In genomic region chr12:10673660-10674384, GRCh38 we compare ENCODE assay signal across 8 cellular contexts. TPM values are rescaled to one million over a fixed set of nuclear protein-coding genes. Genes with fewer than 3 reads are reported as not detected.
DNase-seq lines count a peak whose midpoint lies in the region; ATAC-seq, FAIRE-seq and TF ChIP-seq lines count a peak whose summit lies in the region.

TSS of gene STYK1 (minus strand) at chr12:10674052. CDS start at chr12:10634618, 39,434 bp downstream.

- no peak within 1 kb of the TSS for H3K9ac ChIP-seq in DND-41 (ENCODE audit: low read depth, low read length)
- no peak within 1 kb of the TSS for H3K9ac ChIP-seq in HepG2 (ENCODE audit: insufficient read depth, low read depth, low read length)

- H3K9me3 ChIP-seq in DND-41 (ENCODE audit: insufficient read depth, low read length, severe bottlenecking), result no peaks in the 10 kb centered on the region
- H3K9me3 ChIP-seq in HepG2 (ENCODE audit: low read length), result no peaks in the 10 kb centered on the region

- H3K4me2 ChIP-seq in DND-41 (ENCODE audit: insufficient read depth, low read length) (peak within 1 kb of the TSS; percentile 53), HepG2 (ENCODE audit: low read depth, low read length) (peak within 1 kb of the TSS; percentile 79)

- intact Hi-C loops in HepG2 (cut with micrococcal nuclease; ENCODE audit: unreplicated experiment), result loop anchor here (1.0 to 2.0 kb wide), 2 partner anchors 343 to 439 kb away; no protein-coding TSS in a partner anchor

- no peak for TF ChIP-seq POLR2A in HepG2 (IDR thresholded peaks at IDR 0.05; ENCODE audit: insufficient read depth in 1 of 2, low read depth in 2 of 2, low read length in 2 of 2)

- no peaks in the 10 kb centered on the region for H3K36me3 ChIP-seq in DND-41 (ENCODE audit: insufficient read depth, low read length)
- no peaks in the 10 kb centered on the region for H3K36me3 ChIP-seq in HepG2 (replicated peaks in 1 of 2; ENCODE audit: control insufficient read depth in 1 of 2, insufficient read depth in 2 of 2, low read length in 2 of 2)

- TF ChIP-seq CTCF in DND-41 (IDR thresholded peaks at IDR 0.05; ENCODE audit: borderline replicate concordance, extremely low read depth, low read length, poor library complexity, severe bottlenecking) (peak; percentile 83), HFF-Myc (IDR thresholded peaks at IDR 0.05; ENCODE audit: low read depth, low read length, missing control alignments) (peak; percentile 95), chondrocyte (IDR thresholded peaks at IDR 0.05) (peak; percentile 100), HepG2 (CRISPR knock-in tag; IDR thresholded peaks at IDR 0.05) (peak; percentile 90)

- no peak within 1 kb of the TSS for H3K27ac Mint-ChIP-seq in chondrocyte (ENCODE audit: unreplicated experiment)

- H3K4me1 ChIP-seq in DND-41 (ENCODE audit: insufficient read depth, low read length), result peaks cover 17% of the 10 kb centered on the region
- peaks cover 7% of the 10 kb centered on the region for H3K4me1 ChIP-seq in HepG2 (ENCODE audit: insufficient read depth, low read length)

- H3K27me3 Mint-ChIP-seq in chondrocyte (ENCODE audit: low read depth), result peaks cover 16% of the 10 kb centered on the region

- H3K4me1 Mint-ChIP-seq in chondrocyte (ENCODE audit: low read depth), result peaks cover 6% of the 10 kb centered on the region

- POLR2A ChIA-PET in HepG2 (lab: Yijun Ruan, JAX), result no interaction called here

- H4K20me1 ChIP-seq in DND-41 (ENCODE audit: insufficient read depth, low read length), result 0 out of 2 replicates have a peak, but pooled peaks cover 3% of the 10 kb centered on the region
- H4K20me1 ChIP-seq in HepG2 (ENCODE audit: insufficient read depth, low read length), result no peaks in the 10 kb centered on the region

- no peak for FAIRE-seq in HepG2 (lab: Jason Lieb, UNC)

- H3K27ac ChIP-seq in DND-41 (ENCODE audit: low read length), result no peak within 1 kb of the TSS
- no peak within 1 kb of the TSS for H3K27ac ChIP-seq in HepG2 (ENCODE audit: extremely low read length, insufficient read depth, low read length)

- in situ Hi-C loops in HepG2 (cut with HindIII; ENCODE audit: extremely low pct_ligation_motif_present, low pct_unique_long_range_greater_than_20kb), result loop anchor here (5.0 kb wide), 1 partner anchor 437 kb away; no protein-coding TSS in a partner anchor

- peak; percentile 54; the same call in 1 of the 2 replicates for TF ChIP-seq RAD21 in HepG2 (CRISPR knock-in tag; IDR thresholded peaks at IDR 0.05)

- H3K4me3 ChIP-seq in DND-41 (ENCODE audit: low read depth in 1 of 2, low read length in 2 of 2) (no peak within 1 kb of the TSS), HFF-Myc (replicated peaks; ENCODE audit: low read depth, low read length) (peak within 1 kb of the TSS; percentile 43), HepG2 (replicated peaks in 1 of 3; ENCODE audit: insufficient read depth in 1 of 3, low read depth in 2 of 3, low read length in 3 of 3) (peak within 1 kb of the TSS; percentile 20 to 65 (median 27); a peak in 5 of 6 replicates)

- H3K27me3 ChIP-seq in DND-41 (ENCODE audit: insufficient read depth, low read length, poor library complexity) (peaks cover 4% of the 10 kb centered on the region), HepG2 (ENCODE audit: control insufficient read depth in 1 of 2, insufficient read depth in 2 of 2, low read length in 2 of 2) (peaks cover 0 to 12% of the 10 kb centered on the region in 2 experiments; a peak in 2 of 5 replicates)

- peak; percentile 84 for ATAC-seq in DND-41 (ENCODE audit: insufficient read depth, low read depth)
- peak; percentile 83 for ATAC-seq in HepG2
- no peak for ATAC-seq in HG03045 (IDR thresholded peaks at IDR 0.05; ENCODE audit: unreplicated experiment)

- peak within 1 kb of the TSS; percentile 73 for H3K4me3 Mint-ChIP-seq in chondrocyte (ENCODE audit: unreplicated experiment)

- WGBS in HepG2 (ENCODE audit: low lambda C conversion rate), result 3% methylated on average over 28 of the region's 35 CpGs

- TF ChIP-seq EP300 in HepG2 (IDR thresholded peaks at IDR 0.05; ENCODE audit: low read depth in 2 of 2, low read length in 2 of 2), result no peak
- no peak for TF ChIP-seq EP300 in HepG2 (CRISPR knock-in tag; IDR thresholded peaks at IDR 0.05; ENCODE audit: borderline replicate concordance)

- H3K79me2 ChIP-seq in DND-41 (ENCODE audit: insufficient read depth, low read length) (no peaks in the 10 kb centered on the region), HepG2 (ENCODE audit: insufficient read depth, low read length) (no peaks in the 10 kb centered on the region)

- no peak within 1 kb of the TSS for H2AFZ ChIP-seq in DND-41 (ENCODE audit: low read depth, low read length)
- no peak within 1 kb of the TSS for H2AFZ ChIP-seq in HepG2 (ENCODE audit: low read length)

- DNase-seq in DND-41 (peak; percentile 71), HFF-Myc (ENCODE audit: extremely low read depth, low read depth) (no peak), NCI-H2081 (lab: John Stamatoyannopoulos, UW) (peak; percentile 80 to 91), chondrocyte (ENCODE audit: low spot score) (no peak), HepG2 (ENCODE audit: low spot score) (peak; percentile 20)
- DNase-seq in activated CD4-positive, alpha-beta T cell treated with anti-CD3 and anti-CD28 coated beads for 24 hours (ENCODE audit: low read depth in 2 of 2), result peak; percentile 50 to 55
- peak; percentile 71 to 78 for DNase-seq in stimulated activated CD4-positive, alpha-beta T cell treated with anti-CD3 and anti-CD28 coated beads, Interleukin-2, amount 100 ng/mL, for 24 hours

- no peaks in the 10 kb centered on the region for H3K36me3 Mint-ChIP-seq in chondrocyte (ENCODE audit: low read depth)

- BruUV-seq in HepG2 (replicated peaks; lab: Mats Ljungman, UMichigan), result no TSS peak

- CTCF ChIA-PET in HepG2 (lab: Yijun Ruan, JAX; ENCODE audit: low intra/inter-chr PET ratio, low total read pairs), result interaction anchor here (1.2 to 1.4 kb wide), 4 partner anchors 112 to 438 kb away, joined by 3 to 7 read pairs (median 4); no protein-coding TSS in a partner anchor

- H3K9me3 Mint-ChIP-seq in chondrocyte (ENCODE audit: low read depth), result peaks cover 3% of the 10 kb centered on the region

TF ChIP-seq in HepG2, 621 proteins besides CTCF, POLR2A, EP300 and RAD21 (continues in another document):
- TF ChIP-seq REL (CRISPR knock-in tag; conservative IDR thresholded peaks at IDR 0.05), result no peak
- TF ChIP-seq ZNF577 (CRISPR knock-in tag; IDR thresholded peaks at IDR 0.05; ENCODE audit: borderline replicate concordance, low read depth), result no peak
- no peak for TF ChIP-seq CHD2 (IDR thresholded peaks at IDR 0.05; ENCODE audit: low read depth, low read length)
- TF ChIP-seq HIC2 (CRISPR knock-in tag; IDR thresholded peaks at IDR 0.05; ENCODE audit: low read depth), result no peak
- no peak for TF ChIP-seq SMAD3 (CRISPR knock-in tag; IDR thresholded peaks at IDR 0.05)
- 0 out of 2 replicates have a peak, but pooled peaks have one; percentile 34 for TF ChIP-seq E2F5 (CRISPR knock-in tag; conservative IDR thresholded peaks at IDR 0.05)
- peak; percentile 53; the same call in 1 of the 2 replicates for TF ChIP-seq IRF2 (CRISPR knock-in tag; IDR thresholded peaks at IDR 0.05)

RNA-seq across cellular contexts. Expression of gene STYK1, which starts in this region (rescaled TPM):
- total RNA-seq in chondrocyte (0.12 to 0.31 TPM (median 0.15 TPM) in 3 replicates), HepG2 (2016; rRNA removed; fragmentation: Illumina TruSeq; extraction: Trizol) (not detected in 2 replicates)
- not detected in 2 replicates for total RNA-seq in HepG2 (2016; cell fraction: cytosol; rRNA removed; fragmentation: Illumina TruSeq; extraction: Trizol; ENCODE audit: low read depth)
- not detected in 2 replicates for total RNA-seq in HepG2 (2016; cell fraction: insoluble cytoplasmic fraction; rRNA removed; fragmentation: Illumina TruSeq; extraction: Trizol)
- not detected in 2 replicates for total RNA-seq in HepG2 (2016; cell fraction: membrane; rRNA removed; fragmentation: Illumina TruSeq; extraction: Trizol)
- total RNA-seq in HepG2 (2016; cell fraction: nucleus; rRNA removed; fragmentation: Illumina TruSeq; extraction: Trizol), result not detected in 2 replicates
- polyA plus RNA-seq in HepG2 (2011; rRNA removed), result not detected in 2 replicates
- not detected in 2 replicates for polyA plus RNA-seq in HepG2 (2011; cell fraction: cytosol; rRNA removed)
- polyA plus RNA-seq in HepG2 (2011; cell fraction: nucleus; rRNA removed), result not detected in 2 replicates
- polyA plus RNA-seq in HepG2 (2012), result not detected in 2 replicates
- polyA plus RNA-seq in HepG2 (2016; cell fraction: cytosol; fragmentation: Illumina TruSeq; extraction: Trizol; ENCODE audit: low read depth), result not detected in 2 replicates
- not detected in 2 replicates for polyA plus RNA-seq in HepG2 (2016; cell fraction: insoluble cytoplasmic fraction; fragmentation: Illumina TruSeq; extraction: Trizol; ENCODE audit: low read depth)
- polyA plus RNA-seq in HepG2 (2016; cell fraction: membrane; fragmentation: Illumina TruSeq; extraction: Trizol; ENCODE audit: low read depth), result not detected in 2 replicates
- not detected in 2 replicates for polyA plus RNA-seq in HepG2 (2016; cell fraction: nucleus; fragmentation: Illumina TruSeq; extraction: Trizol; ENCODE audit: insufficient read depth, low read depth)
- 9.3 TPM in 1 of 2 replicates, not detected in the other for polyA minus RNA-seq in HepG2 (2011; rRNA and poly(A)+ RNA removed; ENCODE audit: low replicate concordance)
- not detected in 2 replicates for polyA minus RNA-seq in HepG2 (2011; cell fraction: cytosol; rRNA and poly(A)+ RNA removed)
- polyA minus RNA-seq in HepG2 (2011; cell fraction: nucleus; rRNA and poly(A)+ RNA removed), result not detected in 2 replicates

Comparison
In these comparisons a context has a peak if more than half of its experiments do, and no peak if none do; other contexts are left out.
1. DNase-seq: peak in DND-41 (single experiment), NCI-H2081 (2 of 2), activated CD4-positive, alpha-beta T cell treated with anti-CD3 and anti-CD28 coated beads for 24 hours (2 of 2), HepG2 (single experiment) and stimulated activated CD4-positive, alpha-beta T cell treated with anti-CD3 and anti-CD28 coated beads, Interleukin-2, amount 100 ng/mL, for 24 hours (2 of 2); none in HFF-Myc (single experiment) and chondrocyte (single experiment).
2. H3K4me3 ChIP-seq: peak in HFF-Myc (single experiment) and HepG2 (3 of 3); none in DND-41 (0 of 2).
3. Peak in every context shown above with its lines, with median percentiles within 50 percentile points of each other: CTCF ChIP-seq.